Comparison of ENCODE assay signal across 35 cellular contexts in the genomic region with DNA sequence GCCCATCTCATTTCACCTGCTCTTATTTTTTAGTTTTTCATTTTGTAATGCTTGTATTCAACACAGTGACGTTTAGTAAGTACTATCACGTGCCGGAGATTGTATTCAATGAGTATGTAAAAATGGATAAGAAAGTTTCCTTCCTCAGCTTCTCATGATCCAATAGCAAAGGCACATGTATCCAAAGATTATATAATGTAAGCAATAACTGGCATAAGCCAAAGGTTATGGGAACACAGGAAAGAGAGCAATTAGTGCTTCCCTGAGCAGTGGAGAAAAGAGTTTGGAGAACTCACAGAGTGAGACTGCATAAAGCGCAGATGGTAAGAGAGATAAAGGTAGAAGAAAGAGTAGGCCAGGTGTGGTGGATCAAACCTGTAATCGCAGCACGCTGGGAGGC. TPM values are rescaled to one million over a fixed set of nuclear protein-coding genes. Genes with fewer than 3 reads are reported as not detected.
"Had no signal": no experiment of that assay in that cellular context is flagged by ENCODE, and none has a peak within 500 bp of the region (broad histone marks: within the 10 kb centered on the region; RNA-seq: fewer than 3 reads in every experiment).

No MANE protein-coding gene starts in this region.

- H3K36me3 Mint-ChIP-seq: activated naive CD4-positive, alpha-beta T cell treated with anti-CD3 and anti-CD28 coated beads, Interleukin-2, amount 10 ng/mL, durations not matched to agents 7 days and 5 days; activated naive CD8-positive, alpha-beta T cell had no signal

- ATAC-seq: activated CD8-positive, alpha-beta T cell treated with anti-CD3 and anti-CD28 coated beads for 36 hours; activated naive CD8-positive, alpha-beta T cell treated with anti-CD3 and anti-CD28 coated beads, Interleukin-2, amount 50 U/mL, for 24 hours; PC-3; Right ventricle myocardium inferior; SK-N-SH treated with all-trans-retinoic acid at 6 μM for 48 hours; T-cell had no signal

- H3K27ac Mint-ChIP-seq: activated CD4-positive, alpha-beta T cell treated with anti-CD3 and anti-CD28 coated beads, Interleukin-2, amount 10 ng/mL, durations not matched to agents 24 days and 14 days; activated CD8-positive, alpha-beta T cell treated with anti-CD3 and anti-CD28 coated beads for 36 hours; activated naive CD4-positive, alpha-beta T cell treated with anti-CD3 and anti-CD28 coated beads, Interleukin-2, amount 10 ng/mL, durations not matched to agents 7 days and 5 days; activated naive CD8-positive, alpha-beta T cell; activated naive CD8-positive, alpha-beta T cell treated with anti-CD3 and anti-CD28 coated beads, Interleukin-2, amount 50 U/mL, for 24 hours; activated T-helper 1 cell treated with anti-CD3 and anti-CD28 coated beads, Interleukin-12 subunit alpha, Interleukin-12 subunit beta, Interleukin-2, Interleukin-4 antibody, amounts not matched to agents 30 ng/mL and 10 ng/mL and 1 ng/mL, durations not matched to agents 14 hours and 24 hours and 36 hours; brain; T-cell had no signal

- H3K9me3 Mint-ChIP-seq: activated CD4-positive, alpha-beta T cell treated with anti-CD3 and anti-CD28 coated beads, Interleukin-2, amount 10 ng/mL, durations not matched to agents 24 days and 14 days; activated CD8-positive, alpha-beta T cell treated with anti-CD3 and anti-CD28 coated beads for 36 hours; activated naive CD4-positive, alpha-beta T cell treated with anti-CD3 and anti-CD28 coated beads, Interleukin-2, amount 10 ng/mL, durations not matched to agents 7 days and 5 days; activated naive CD8-positive, alpha-beta T cell treated with anti-CD3 and anti-CD28 coated beads, Interleukin-2, amount 50 U/mL, for 24 hours; activated T-helper 1 cell treated with anti-CD3 and anti-CD28 coated beads, Interleukin-12 subunit alpha, Interleukin-12 subunit beta, Interleukin-2, Interleukin-4 antibody, amounts not matched to agents 30 ng/mL and 10 ng/mL and 1 ng/mL, durations not matched to agents 14 hours and 24 hours and 36 hours; brain; T-cell had no signal

- DNase-seq: activated CD4-positive, alpha-beta T cell treated with anti-CD3 and anti-CD28 coated beads, Interleukin-2, amount 10 ng/mL, durations not matched to agents 24 days and 14 days; activated CD4-positive, alpha-beta T cell treated with anti-CD3 and anti-CD28 coated beads, Interleukin-2, amount 50 U/mL, for 4 hours; activated CD8-positive, alpha-beta T cell treated with anti-CD3 and anti-CD28 coated beads for 36 hours; activated effector memory CD4-positive, alpha-beta T cell treated with Interleukin-2 at 50 U/mL for 16 hours; activated naive CD4-positive, alpha-beta T cell treated with anti-CD3 and anti-CD28 coated beads, Interleukin-2, amount 10 ng/mL, durations not matched to agents 7 days and 5 days; activated naive CD8-positive, alpha-beta T cell treated with anti-CD3 and anti-CD28 coated beads, Interleukin-2, amount 50 U/mL, for 24 hours; activated T-cell treated with anti-CD3 and anti-CD28 coated beads, Interleukin-2, amount 50 U/mL, for 1 hour; anterior cingulate cortex; caudate nucleus; MM.1S; MV-4-11; NCI-H1092; NCI-H1436 treated with DMSO at 0.1 percent for 48 hours; NCI-H1694 treated with DMSO at 0.1 percent for 48 hours; NCI-H2029; NCI-H345; NCI-H524 treated with DMSO at 0.1 percent for 48 hours; PC-3; Peyer's patch; RPMI8226; SIG-M5; T-cell; T-helper 2 cell; T1000; WERI-Rb-1 had no signal

- H3K4me1 Mint-ChIP-seq: activated naive CD4-positive, alpha-beta T cell treated with anti-CD3 and anti-CD28 coated beads, Interleukin-2, amount 10 ng/mL, durations not matched to agents 7 days and 5 days; activated naive CD8-positive, alpha-beta T cell treated with anti-CD3 and anti-CD28 coated beads, Interleukin-2, amount 50 U/mL, for 24 hours; brain; T-cell had no signal

- H3K27me3 Mint-ChIP-seq: activated CD4-positive, alpha-beta T cell treated with anti-CD3 and anti-CD28 coated beads, Interleukin-2, amount 10 ng/mL, durations not matched to agents 24 days and 14 days; activated CD8-positive, alpha-beta T cell treated with anti-CD3 and anti-CD28 coated beads for 36 hours; activated naive CD4-positive, alpha-beta T cell treated with anti-CD3 and anti-CD28 coated beads, Interleukin-2, amount 10 ng/mL, durations not matched to agents 7 days and 5 days; activated naive CD8-positive, alpha-beta T cell; activated naive CD8-positive, alpha-beta T cell treated with anti-CD3 and anti-CD28 coated beads, Interleukin-2, amount 50 U/mL, for 24 hours; T-cell had no signal

- H3K4me3 Mint-ChIP-seq: activated CD4-positive, alpha-beta T cell treated with anti-CD3 and anti-CD28 coated beads, Interleukin-2, amount 10 ng/mL, durations not matched to agents 24 days and 14 days; activated CD8-positive, alpha-beta T cell treated with anti-CD3 and anti-CD28 coated beads for 36 hours; activated naive CD4-positive, alpha-beta T cell treated with anti-CD3 and anti-CD28 coated beads, Interleukin-2, amount 10 ng/mL, durations not matched to agents 7 days and 5 days; activated naive CD8-positive, alpha-beta T cell; activated naive CD8-positive, alpha-beta T cell treated with anti-CD3 and anti-CD28 coated beads, Interleukin-2, amount 50 U/mL, for 24 hours; activated T-helper 1 cell treated with anti-CD3 and anti-CD28 coated beads, Interleukin-12 subunit alpha, Interleukin-12 subunit beta, Interleukin-2, Interleukin-4 antibody, amounts not matched to agents 30 ng/mL and 10 ng/mL and 1 ng/mL, durations not matched to agents 14 hours and 24 hours and 36 hours; brain; T-cell had no signal

RNA-seq across cellular contexts. Expression of a gene that starts 42.9 kb away (rescaled TPM):
- total RNA-seq: activated CD4-positive, alpha-beta T cell treated with anti-CD3 and anti-CD28 coated beads, Interleukin-2, amount 10 ng/mL, durations not matched to agents 24 days and 14 days; activated CD8-positive, alpha-beta memory T cell treated with anti-CD3 and anti-CD28 coated beads for 36 hours; activated CD8-positive, alpha-beta T cell treated with anti-CD3 and anti-CD28 coated beads for 36 hours; activated T-helper 1 cell treated with anti-CD3 and anti-CD28 coated beads, Interleukin-12 subunit alpha, Interleukin-12 subunit beta, Interleukin-2, Interleukin-4 antibody, amounts not matched to agents 30 ng/mL and 10 ng/mL and 1 ng/mL, durations not matched to agents 14 hours and 24 hours and 36 hours; bronchial epithelial cell; LHCN-M2; NCI-H460; PC-3; Peyer's patch; Right ventricle myocardium inferior; SK-MEL-5; T-cell had no signal
